8 cellular contexts compared by ENCODE assay signal in genomic region chr3:194632983-194633348, GRCh38. TPM values are rescaled to one million over a fixed set of nuclear protein-coding genes. Genes with fewer than 3 reads are reported as not detected.
DNase-seq lines count a peak whose midpoint lies in the region; ATAC-seq and TF ChIP-seq lines count a peak whose summit lies in the region.

No MANE protein-coding gene starts in this region.

- peak overlapping the region; percentile 82 to 97 (median 85) for H3K4me3 ChIP-seq in BLaER1 treated with 17β-estradiol and CSF1 and Interleukin-3, amounts not matched to agents 10 nM and 100 nM
- peak overlapping the region; percentile 78 for H3K4me3 ChIP-seq in fibroblast of the aortic adventitia (ENCODE audit: low read depth, low read length)
- peak overlapping the region; percentile 44 for H3K4me3 ChIP-seq in parathyroid adenoma (ENCODE audit: low read depth, low read length)

- no peaks in the 10 kb centered on the region for H3K79me2 ChIP-seq in parathyroid adenoma

- H3K4me2 ChIP-seq in BLaER1 treated with 17β-estradiol and CSF1 and Interleukin-3, amounts not matched to agents 10 nM and 100 nM = peak overlapping the region; percentile 73 to 95 (median 88)
- peak overlapping the region; percentile 69 for H3K4me2 ChIP-seq in parathyroid adenoma (ENCODE audit: low read length)

- peak overlapping the region; percentile 61 to 91 (median 85) for H3K27ac ChIP-seq in BLaER1 treated with 17β-estradiol and CSF1 and Interleukin-3, amounts not matched to agents 10 nM and 100 nM
- no peak overlapping the region for H3K27ac ChIP-seq in parathyroid adenoma

- TF ChIP-seq CTCF in fibroblast of the aortic adventitia (IDR thresholded peaks at IDR 0.05; ENCODE audit: insufficient read depth, low read length) (no peak), parathyroid adenoma (IDR thresholded peaks at IDR 0.05) (no peak)

- no peaks in the 10 kb centered on the region for H4K20me1 ChIP-seq in BLaER1 treated with 17β-estradiol and CSF1 and Interleukin-3, amounts not matched to agents 10 nM and 100 nM

- peaks cover 18 to 36% (median 31%) of the 10 kb centered on the region in 11 experiments for H3K36me3 ChIP-seq in BLaER1 treated with 17β-estradiol and CSF1 and Interleukin-3, amounts not matched to agents 10 nM and 100 nM
- no peaks in the 10 kb centered on the region for H3K36me3 ChIP-seq in parathyroid adenoma (ENCODE audit: control insufficient read depth, insufficient read depth, low read length)

- peak; percentile 63 for ATAC-seq in GM19035 (IDR thresholded peaks at IDR 0.05; ENCODE audit: unreplicated experiment)
- peak; percentile 50 for ATAC-seq in HG03175 (IDR thresholded peaks at IDR 0.05; ENCODE audit: unreplicated experiment)
- ATAC-seq in SK-N-SH treated with all-trans-retinoic acid at 6 μM for 48 hours = peak; percentile 54

- peaks cover 12 to 40% (median 32%) of the 10 kb centered on the region in 11 experiments for H3K9me3 ChIP-seq in BLaER1 treated with 17β-estradiol and CSF1 and Interleukin-3, amounts not matched to agents 10 nM and 100 nM (replicated peaks in 1 of 11)
- H3K9me3 ChIP-seq in parathyroid adenoma (ENCODE audit: control insufficient read depth, low read length) = no peaks in the 10 kb centered on the region

- H3K9ac ChIP-seq in BLaER1 treated with 17β-estradiol and CSF1 and Interleukin-3, amounts not matched to agents 10 nM and 100 nM = peak overlapping the region; percentile 83 to 95 (median 89)
- no peak overlapping the region for H3K9ac ChIP-seq in parathyroid adenoma

- peak overlapping the region; percentile 84 for H2AFZ ChIP-seq in parathyroid adenoma

- DNase-seq in fibroblast of the aortic adventitia (ENCODE audit: low read depth) (no peak), activated gamma-delta T cell treated with Interleukin-2 at 50 U/mL for 16 hours (no peak), AG20443 (ENCODE audit: low spot score) (no peak)

- H3K27me3 ChIP-seq in BLaER1 treated with 17β-estradiol and CSF1 and Interleukin-3, amounts not matched to agents 10 nM and 100 nM = no peaks in the 10 kb centered on the region
- H3K27me3 ChIP-seq in parathyroid adenoma (ENCODE audit: control insufficient read depth, insufficient read depth, low read length) = no peaks in the 10 kb centered on the region

- peaks cover 8 to 38% (median 17%) of the 10 kb centered on the region in 10 experiments; a peak in 18 of 20 replicates for H3K4me1 ChIP-seq in BLaER1 treated with 17β-estradiol and CSF1 and Interleukin-3, amounts not matched to agents 10 nM and 100 nM
- no peaks in the 10 kb centered on the region for H3K4me1 ChIP-seq in parathyroid adenoma

TF ChIP-seq in SK-N-SH treated with all-trans-retinoic acid at 6 μM for 48 hours, 23 proteins besides CTCF, POLR2A, EP300 and RAD21:
- no peak for TF ChIP-seq BACH2 (CRISPR knock-in tag; IDR thresholded peaks at IDR 0.05; ENCODE audit: borderline replicate concordance)
- TF ChIP-seq ZNF565 (CRISPR knock-in tag; conservative IDR thresholded peaks at IDR 0.05; ENCODE audit: low read depth) = no peak
- no peak for TF ChIP-seq PPARA (CRISPR knock-in tag; IDR thresholded peaks at IDR 0.05; ENCODE audit: borderline replicate concordance)
- no peak for TF ChIP-seq CSRNP3 (CRISPR knock-in tag; IDR thresholded peaks at IDR 0.05)
- no peak for TF ChIP-seq RARB (CRISPR knock-in tag; IDR thresholded peaks at IDR 0.05)
- no peak for TF ChIP-seq ESRRG (CRISPR knock-in tag; IDR thresholded peaks at IDR 0.05)
- no peak for TF ChIP-seq TCF4 (CRISPR knock-in tag; IDR thresholded peaks at IDR 0.05; ENCODE audit: borderline replicate concordance)
- no peak for TF ChIP-seq TSHZ2 (CRISPR knock-in tag; IDR thresholded peaks at IDR 0.05)

RNA-seq across cellular contexts. Expression of gene TMEM44, which starts 0.3 kb away (rescaled TPM):
- 12.8 and 16.7 TPM in 2 replicates for total RNA-seq in fibroblast of the aortic adventitia (ENCODE audit: low replicate concordance)

RNA-seq across cellular contexts. Expression of gene LSG1, which starts 39.0 kb away (rescaled TPM):
- 30.6 and 41.9 TPM in 2 replicates for total RNA-seq in fibroblast of the aortic adventitia (ENCODE audit: low replicate concordance)

RNA-seq across cellular contexts. Expression of gene FAM43A, which starts 52.7 kb away (rescaled TPM):
- total RNA-seq in fibroblast of the aortic adventitia (ENCODE audit: low replicate concordance) = 12.7 and 14.1 TPM in 2 replicates
